ENCODE assay signal across 10 cellular contexts in the genomic region with DNA sequence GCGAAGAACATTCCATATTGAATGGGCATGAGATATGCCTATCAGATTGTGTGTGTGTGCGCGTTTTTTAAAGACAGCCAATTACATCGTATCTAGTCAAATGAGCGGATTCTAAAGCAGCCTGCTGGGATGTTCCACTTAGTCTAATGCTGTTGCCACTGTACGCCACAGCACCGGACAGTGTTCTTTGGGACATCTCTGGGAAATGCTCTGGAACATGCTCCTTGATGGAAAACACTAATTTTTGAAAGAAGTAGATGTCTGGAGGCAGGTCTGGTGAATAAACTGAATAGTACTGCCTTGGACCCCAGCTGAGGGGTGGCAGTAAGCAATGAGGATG. TPM values are rescaled to one million over a fixed set of nuclear protein-coding genes. Genes with fewer than 3 reads are reported as not detected.
DNase-seq lines count a peak whose midpoint lies in the region; ATAC-seq lines count a peak whose summit lies in the region.
"Had no signal": no experiment of that assay in that cellular context is flagged by ENCODE, and none has a peak within 500 bp of the region (broad histone marks: within the 10 kb centered on the region; RNA-seq: fewer than 3 reads in every experiment).

No MANE protein-coding gene starts in this region.

- peaks cover 36% of the 10 kb centered on the region for H3K4me1 Mint-ChIP-seq in activated naive CD8-positive, alpha-beta T cell treated with anti-CD3 and anti-CD28 coated beads for 36 hours

- peak overlapping the region; percentile 4 to 47 for H3K27ac ChIP-seq in esophagus (ENCODE audit: low read depth in 2 of 2, low read length in 1 of 2)

- H3K36me3 ChIP-seq in esophagus (ENCODE audit: control insufficient read depth in 2 of 2, insufficient read depth in 2 of 2, low read length in 1 of 2) (peaks cover 11 to 13% of the 10 kb centered on the region in 2 donors), skeletal muscle satellite cell (ENCODE audit: insufficient read depth, low read length) (peaks cover 22% of the 10 kb centered on the region)

- no peak for DNase-seq in activated naive CD8-positive, alpha-beta T cell treated with anti-CD3 and anti-CD28 coated beads for 36 hours
- DNase-seq in anterior cingulate cortex (lab: John Stamatoyannopoulos, UW), result no peak
- DNase-seq: activated CD4-positive, alpha-beta T cell treated with anti-CD3 and anti-CD28 coated beads for 4 hours; Calu3; stimulated activated CD4-positive, alpha-beta T cell treated with anti-CD3 and anti-CD28 coated beads, Interleukin-2, amount 100 ng/mL, for 48 hours; stimulated activated naive CD4-positive, alpha-beta T cell treated with Interleukin-2 at 50 U/mL for 16 hours had no signal

- H3K9ac ChIP-seq in skeletal muscle satellite cell (ENCODE audit: low read depth, low read length), result peak overlapping the region; percentile 29

- no peaks in the 10 kb centered on the region for H3K27me3 ChIP-seq in esophagus (ENCODE audit: control insufficient read depth in 1 of 2, insufficient read depth in 2 of 2, low read length in 2 of 2)
- H3K27me3 ChIP-seq in skeletal muscle satellite cell (ENCODE audit: control insufficient read depth, insufficient read depth, low read length), result no peaks in the 10 kb centered on the region

- H3K9me3 ChIP-seq in esophagus (ENCODE audit: control insufficient read depth in 2 of 2, insufficient read depth in 1 of 2, low read depth in 1 of 2, low read length in 1 of 2) (no peaks in the 10 kb centered on the region), skeletal muscle satellite cell (replicated peaks; ENCODE audit: low read length) (no peaks in the 10 kb centered on the region)

- H3K4me3 ChIP-seq in esophagus (ENCODE audit: low read depth in 1 of 2, low read length in 2 of 2) (no peak overlapping the region), skeletal muscle satellite cell (ENCODE audit: low read length) (peak overlapping the region; percentile 32)

- H3K27ac Mint-ChIP-seq in activated naive CD8-positive, alpha-beta T cell treated with anti-CD3 and anti-CD28 coated beads for 36 hours, result peak overlapping the region; percentile 3

- H3K4me2 ChIP-seq in skeletal muscle satellite cell (ENCODE audit: low read length), result peak overlapping the region; percentile 48

- no peaks in the 10 kb centered on the region for H3K9me3 Mint-ChIP-seq in activated naive CD8-positive, alpha-beta T cell treated with anti-CD3 and anti-CD28 coated beads for 36 hours

- H3K4me1 ChIP-seq in esophagus (ENCODE audit: control insufficient read depth in 2 of 2, insufficient read depth in 2 of 2, low read length in 1 of 2), result peaks cover 10 to 25% of the 10 kb centered on the region in 2 donors
- peaks cover 35% of the 10 kb centered on the region for H3K4me1 ChIP-seq in skeletal muscle satellite cell (ENCODE audit: control insufficient read depth, insufficient read depth, low read length)

- ATAC-seq in HG03139 (IDR thresholded peaks at IDR 0.05; ENCODE audit: unreplicated experiment), result no peak
- ATAC-seq: left colon had no signal

- peaks cover 15% of the 10 kb centered on the region for H3K36me3 Mint-ChIP-seq in activated naive CD8-positive, alpha-beta T cell treated with anti-CD3 and anti-CD28 coated beads for 36 hours

- no peaks in the 10 kb centered on the region for H3K27me3 Mint-ChIP-seq in activated naive CD8-positive, alpha-beta T cell treated with anti-CD3 and anti-CD28 coated beads for 36 hours

- H3K4me3 Mint-ChIP-seq in activated naive CD8-positive, alpha-beta T cell treated with anti-CD3 and anti-CD28 coated beads for 36 hours, result no peak overlapping the region

- 63 to 66% methylated on average over 7 of the region's 7 CpGs for WGBS in esophagus, 2 donors

RNA-seq across cellular contexts. Expression of a gene that starts 3.6 kb away (rescaled TPM):
- total RNA-seq in activated naive CD8-positive, alpha-beta T cell treated with anti-CD3 and anti-CD28 coated beads for 36 hours, result 1 to 10 TPM; 2.4 to 3.4 TPM
- 1 to 10 TPM; 9.3 to 9.9 TPM for polyA plus RNA-seq in esophagus
- 9.6 and 10.6 TPM in 2 replicates for total RNA-seq in skeletal muscle satellite cell (2012; rRNA removed)

RNA-seq across cellular contexts. Expression of a gene that starts 5.8 kb away (rescaled TPM):
- 10 to 100 TPM; 23.1 to 25.0 TPM for total RNA-seq in activated naive CD8-positive, alpha-beta T cell treated with anti-CD3 and anti-CD28 coated beads for 36 hours
- 10 to 100 TPM; 13.8 to 31.7 TPM for polyA plus RNA-seq in esophagus
- total RNA-seq in skeletal muscle satellite cell (2012; rRNA removed), result 7.2 and 7.9 TPM in 2 replicates

RNA-seq across cellular contexts. Expression of a gene that starts 9.9 kb away (rescaled TPM):
- total RNA-seq in activated naive CD8-positive, alpha-beta T cell treated with anti-CD3 and anti-CD28 coated beads for 36 hours, result 100 to 1,000 TPM in 1 of 2 experiments, 10 to 100 TPM in 1; 97.9 to 109 TPM
- 10 to 100 TPM; 18.3 to 30.8 TPM for polyA plus RNA-seq in esophagus
- total RNA-seq in skeletal muscle satellite cell (2012; rRNA removed), result 33.7 and 34.1 TPM in 2 replicates

RNA-seq across cellular contexts. Expression of a gene that starts 10.5 kb away (rescaled TPM):
- total RNA-seq in activated naive CD8-positive, alpha-beta T cell treated with anti-CD3 and anti-CD28 coated beads for 36 hours, result 100 to 1,000 TPM in 1 of 2 experiments, 10 to 100 TPM in 1; 90.9 to 104 TPM
- 100 to 1,000 TPM; 159 to 189 TPM for polyA plus RNA-seq in esophagus
- 172 and 235 TPM in 2 replicates for total RNA-seq in skeletal muscle satellite cell (2012; rRNA removed)

RNA-seq across cellular contexts. Expression of a gene that starts 21.9 kb away (rescaled TPM):
- total RNA-seq in activated naive CD8-positive, alpha-beta T cell treated with anti-CD3 and anti-CD28 coated beads for 36 hours, result 10 to 100 TPM; 27.9 to 29.3 TPM
- 10 to 100 TPM; 19.5 to 39.6 TPM for polyA plus RNA-seq in esophagus
- 10.6 and 38.0 TPM in 2 replicates for total RNA-seq in skeletal muscle satellite cell (2012; rRNA removed)
